ENCODE assay signal across 9 cellular contexts in the genomic region with DNA sequence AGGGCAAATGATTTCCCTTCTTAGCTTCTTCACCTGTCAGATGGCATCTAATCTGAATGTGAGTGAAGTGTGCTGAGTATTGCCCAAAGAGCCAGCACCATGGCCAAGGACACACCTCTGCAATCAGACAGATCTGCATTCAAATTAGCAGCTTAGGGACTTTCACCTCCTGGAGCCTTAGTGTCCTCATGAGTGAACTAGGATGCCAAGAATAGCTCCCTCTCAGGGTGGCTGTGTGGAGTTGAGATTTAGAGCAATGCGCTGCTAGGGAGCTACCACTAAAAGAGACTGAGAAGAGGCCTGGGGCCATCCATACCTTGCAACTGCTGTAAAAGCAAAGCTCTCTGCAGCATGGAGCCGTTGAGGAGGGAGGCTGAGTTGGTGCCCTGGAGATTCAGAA. TPM values are rescaled to one million over a fixed set of nuclear protein-coding genes. Genes with fewer than 3 reads are reported as not detected.
A peak's percentile ranks its signal among the peaks of the same experiment; 100 is the strongest.
DNase-seq lines count a peak whose midpoint lies in the region; ATAC-seq, FAIRE-seq and TF ChIP-seq lines count a peak whose summit lies in the region.
"Had no signal": no experiment of that assay in that cellular context is flagged by ENCODE, and none has a peak within 500 bp of the region (broad histone marks: within the 10 kb centered on the region; RNA-seq: fewer than 3 reads in every experiment).

No MANE protein-coding gene starts in this region.

- DNase-seq in T-helper 1 cell (no peak), coronary artery (ENCODE audit: low spot score) (no peak), psoas muscle (no peak), pancreas (no peak), H4 (ENCODE audit: low spot score) (no peak)

- TF ChIP-seq CTCF in OCI-LY1 (IDR thresholded peaks at IDR 0.05; ENCODE audit: low read length) (no peak; the same call in 1 of the 2 replicates), coronary artery (IDR thresholded peaks at IDR 0.05) (no peak), psoas muscle (IDR thresholded peaks at IDR 0.05) (no peak), pancreas (IDR thresholded peaks at IDR 0.05) (no peak)

- WGBS in psoas muscle, 3 donors: 76 to 84% (median 83%) methylated on average over 2 of the region's 2 CpGs
- WGBS in pancreas, 2 donors: 76 to 86% methylated on average over 2 of the region's 2 CpGs

- no peaks in the 10 kb centered on the region for H4K20me1 ChIP-seq in OCI-LY1 (ENCODE audit: insufficient read depth, low read length)

- peak overlapping the region; percentile 99 for H3K4me3 Mint-ChIP-seq in T-helper 1 cell treated with Interleukin-12 subunit alpha and Interleukin-12 subunit beta and Interleukin-4 antibody, amounts not matched to agents 30 μg/mL and 1 μg/mL, for 36 hours

- no peak overlapping the region for H2AFZ ChIP-seq in OCI-LY1 (ENCODE audit: low read length)

- FAIRE-seq in pancreas (lab: Jason Lieb, UNC): no peak
- FAIRE-seq: RCC 7860 had no signal

- ATAC-seq in psoas muscle (no peak), pancreas (no peak), GM19467 (IDR thresholded peaks at IDR 0.05; ENCODE audit: unreplicated experiment) (no peak)

- H3F3A ChIP-seq in OCI-LY1 (ENCODE audit: insufficient read depth, low read length): 0 out of 2 replicates have a peak, but pooled peaks cover 4% of the 10 kb centered on the region

- H3K4me2 ChIP-seq in OCI-LY1 (ENCODE audit: low read length): peak overlapping the region; percentile 95

- peaks cover 23% of the 10 kb centered on the region for H3K4me1 ChIP-seq in OCI-LY1 (ENCODE audit: insufficient read depth, low read length, severe bottlenecking)
- peaks cover 16% of the 10 kb centered on the region for H3K4me1 ChIP-seq in psoas muscle
- peaks cover 0 to 8% (median 6%) of the 10 kb centered on the region in 3 donors for H3K4me1 ChIP-seq in pancreas

- H3K27ac Mint-ChIP-seq in T-helper 1 cell treated with Interleukin-12 subunit alpha and Interleukin-12 subunit beta and Interleukin-4 antibody, amounts not matched to agents 30 μg/mL and 1 μg/mL, for 36 hours: peak overlapping the region; percentile 80

- no peaks in the 10 kb centered on the region for H3K9me2 ChIP-seq in OCI-LY1 (ENCODE audit: low read depth, low read length)

- H3K4me1 Mint-ChIP-seq in T-helper 1 cell treated with Interleukin-12 subunit alpha and Interleukin-12 subunit beta and Interleukin-4 antibody, amounts not matched to agents 30 μg/mL and 1 μg/mL, for 36 hours (ENCODE audit: low read depth): peaks cover 23% of the 10 kb centered on the region

- peaks cover 30% of the 10 kb centered on the region for H3K36me3 Mint-ChIP-seq in T-helper 1 cell treated with Interleukin-12 subunit alpha and Interleukin-12 subunit beta and Interleukin-4 antibody, amounts not matched to agents 30 μg/mL and 1 μg/mL, for 36 hours (ENCODE audit: low read depth)

- peak overlapping the region; percentile 90; the same call in 1 of the 2 replicates for H3K9ac ChIP-seq in OCI-LY1 (ENCODE audit: low read length)

- H3K27me3 ChIP-seq in OCI-LY1 (ENCODE audit: insufficient read depth, low read length) (no peaks in the 10 kb centered on the region), psoas muscle (ENCODE audit: insufficient read depth in 3 of 3, low read length in 2 of 3) (no peaks in the 10 kb centered on the region), pancreas (no peaks in the 10 kb centered on the region)

- H3K4me3 ChIP-seq in OCI-LY1 (ENCODE audit: low read depth, low read length, poor library complexity, severe bottlenecking) (peak overlapping the region; percentile 94), coronary artery (peak overlapping the region; percentile 85), psoas muscle (peak overlapping the region; percentile 89), pancreas (peak overlapping the region in 1 of 4 donors; percentile 85)

- no peaks in the 10 kb centered on the region for H3K9me3 ChIP-seq in OCI-LY1 (ENCODE audit: low read length)
- H3K9me3 ChIP-seq in psoas muscle: no peaks in the 10 kb centered on the region
- no peaks in the 10 kb centered on the region for H3K9me3 ChIP-seq in pancreas

- intact Hi-C loops in psoas muscle (cut with DNase I): loop anchor here in 1 of 2 donors (5.0 kb wide), 1 partner anchor 87 kb away; a partner anchor contains a TSS
- intact Hi-C loops in pancreas (cut with DNase I): no loop called here

- no peaks in the 10 kb centered on the region for H3K27me3 Mint-ChIP-seq in T-helper 1 cell treated with Interleukin-12 subunit alpha and Interleukin-12 subunit beta and Interleukin-4 antibody, amounts not matched to agents 30 μg/mL and 1 μg/mL, for 36 hours (ENCODE audit: low read depth)

- H3K9me3 Mint-ChIP-seq in T-helper 1 cell treated with Interleukin-12 subunit alpha and Interleukin-12 subunit beta and Interleukin-4 antibody, amounts not matched to agents 30 μg/mL and 1 μg/mL, for 36 hours: no peaks in the 10 kb centered on the region

- H3K36me3 ChIP-seq in OCI-LY1 (ENCODE audit: insufficient read depth, low read length) (peaks cover 9% of the 10 kb centered on the region; the same call in 1 of the 2 replicates), psoas muscle (ENCODE audit: insufficient read depth in 1 of 2, low read depth in 1 of 2) (peaks cover 0 to 55% of the 10 kb centered on the region in 2 donors), pancreas (peaks cover 0 to 14% (median 0%) of the 10 kb centered on the region in 3 donors)

- H3K27ac ChIP-seq in OCI-LY1 (ENCODE audit: low read depth, low read length, poor library complexity, severe bottlenecking) (peak overlapping the region; percentile 36), coronary artery (no peak overlapping the region), psoas muscle (no peak overlapping the region), pancreas (no peak overlapping the region)

- no peaks in the 10 kb centered on the region for H3K79me2 ChIP-seq in OCI-LY1 (ENCODE audit: insufficient read depth, low read length)

RNA-seq across cellular contexts. Expression of a gene that starts 1.4 kb away (rescaled TPM):
- total RNA-seq in psoas muscle (100 to 1,000 TPM in 3 of 4 donors, 10 to 100 TPM in 1; 86.0 to 119 (median 109) TPM), pancreas (10 to 100 TPM; 66.1 to 87.9 (median 78.0) TPM)
- polyA plus RNA-seq in psoas muscle (10 to 100 TPM; 36.2 to 84.7 (median 49.9) TPM), pancreas (10 to 100 TPM; 56.5 to 80.1 TPM)
- total RNA-seq in H4 (2014; rRNA removed; shearing (Covaris generic)): 15.5 and 32.0 TPM in 2 replicates

RNA-seq across cellular contexts. Expression of a gene that starts 13.2 kb away (rescaled TPM):
- total RNA-seq in psoas muscle (1 to 10 TPM; 1.2 to 5.4 (median 3.2) TPM), pancreas (10 to 100 TPM in 3 of 6 donors, 1 to 10 TPM in 3; 5.8 to 19.3 (median 10.0) TPM)
- polyA plus RNA-seq in psoas muscle (1 to 10 TPM; 1.1 to 2.4 (median 1.5) TPM), pancreas (10 to 100 TPM; 19.6 to 23.1 TPM)
- 19.7 and 20.0 TPM in 2 replicates for total RNA-seq in H4 (2014; rRNA removed; shearing (Covaris generic))

RNA-seq across cellular contexts. Expression of a gene that starts 29.9 kb away (rescaled TPM):
- total RNA-seq in psoas muscle (10 to 100 TPM; 14.0 to 21.3 (median 17.8) TPM), pancreas (10 to 100 TPM; 23.1 to 38.3 (median 30.9) TPM)
- polyA plus RNA-seq in psoas muscle (10 to 100 TPM; 23.1 to 36.2 (median 27.8) TPM), pancreas (100 to 1,000 TPM in 1 of 2 donors, 10 to 100 TPM in 1; 86.1 to 133 TPM)
- total RNA-seq in H4 (2014; rRNA removed; shearing (Covaris generic)): 137 and 245 TPM in 2 replicates

RNA-seq across cellular contexts. Expression of a gene that starts 40.8 kb away (rescaled TPM):
- total RNA-seq in psoas muscle: 1 to 10 TPM in 2 of 4 donors, under 1 TPM in 1, not detected in 1; 0.47 to 2.1 (median 1.4) TPM
- polyA plus RNA-seq in psoas muscle: under 1 TPM; 0.08 to 0.90 (median 0.69) TPM
- 100 to 1,000 TPM in 1 of 6 donors, 10 to 100 TPM in 3, 1 to 10 TPM in 2; 6.3 to 158 (median 45.7) TPM for total RNA-seq in pancreas
- 10 to 100 TPM; 46.8 to 75.1 TPM for polyA plus RNA-seq in pancreas
- total RNA-seq in H4 (2014; rRNA removed; shearing (Covaris generic)): 0.19 TPM in 1 of 2 replicates, not detected in the other
